Comparison of ENCODE assay signal across 2 cellular contexts in genomic region chr3:147881933-147882332, GRCh38.
TF ChIP-seq lines count a peak whose summit lies in the region.

No MANE protein-coding gene starts in this region.

TF ChIP-seq in HepG2, 621 proteins besides CTCF, POLR2A, EP300 and RAD21:
- no peak for TF ChIP-seq ADNP (CRISPR knock-in tag; IDR thresholded peaks at IDR 0.05)
- TF ChIP-seq ZNF616 (CRISPR knock-in tag; IDR thresholded peaks at IDR 0.05; ENCODE audit: low read depth) = peak; percentile 100
- TF ChIP-seq CBX1 (IDR thresholded peaks at IDR 0.05; ENCODE audit: low read depth) = peak; percentile 50

TF ChIP-seq in GM12878, 131 proteins besides CTCF, POLR2A, EP300 and RAD21 (continued from another document):
- TF ChIP-seq SREBF1 (IDR thresholded peaks at IDR 0.05; ENCODE audit: low read length) (no peak), CBX5 (IDR thresholded peaks at IDR 0.05; ENCODE audit: low read depth) (peak; percentile 29; the same call in 1 of the 2 replicates), FOS (IDR thresholded peaks at IDR 0.05; ENCODE audit: borderline replicate concordance, extremely low read depth, insufficient read length) (no peak), HDAC6 (IDR thresholded peaks at IDR 0.05; ENCODE audit: unreplicated experiment) (no peak), BCL11A (IDR thresholded peaks at IDR 0.05; ENCODE audit: low read depth, low read length) (no peak), ESRRA (IDR thresholded peaks at IDR 0.05; ENCODE audit: low read length) (no peak), JUNB (IDR thresholded peaks at IDR 0.05) (no peak), NFXL1 (IDR thresholded peaks at IDR 0.05; ENCODE audit: borderline replicate concordance) (0 out of 2 replicates have a peak, but pooled peaks have one; percentile 23)
